Comparison of ENCODE assay signal across 6 cellular contexts in the genomic region with DNA sequence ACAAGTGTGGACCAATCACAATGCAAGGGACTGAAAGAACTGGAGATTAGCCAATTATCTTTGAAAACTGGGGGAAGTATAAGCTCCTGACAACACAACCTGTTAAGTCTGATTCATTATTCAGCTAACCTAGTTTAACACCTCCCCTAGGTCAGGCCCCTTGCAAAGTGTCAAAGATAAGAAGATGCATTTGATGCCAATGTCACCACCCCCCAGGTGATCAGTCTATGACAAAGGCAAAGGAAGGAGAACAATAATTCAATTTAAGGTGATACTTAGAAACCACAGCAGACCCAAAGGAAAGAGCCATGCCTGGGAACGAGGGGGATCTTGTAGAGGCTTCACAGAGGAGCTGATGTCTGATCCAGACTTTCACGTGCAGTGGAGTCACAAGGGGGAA.
"Had no signal": no experiment of that assay in that cellular context is flagged by ENCODE, and none has a peak within 500 bp of the region (broad histone marks: within the 10 kb centered on the region; RNA-seq: fewer than 3 reads in every experiment).

No MANE protein-coding gene starts in this region.

- ATAC-seq: GM23338, HCT116 had no signal

- H3K4me2 ChIP-seq: GM23338 had no signal

- H3K4me3 ChIP-seq: GM23338, HAP-1 had no signal

- H3K36me3 ChIP-seq: HAP-1 had no signal

- H3K4me1 ChIP-seq: HAP-1 had no signal

- DNase-seq: H7, HFFc6, IMR-90 had no signal

- H3K9me3 ChIP-seq: HAP-1 had no signal
